In genomic region chr3:95311272-95311671, GRCh38 we compare ENCODE assay signal across 35 cellular contexts.
DNase-seq lines count a peak whose midpoint lies in the region; ATAC-seq, FAIRE-seq and TF ChIP-seq lines count a peak whose summit lies in the region.
"Had no signal": no experiment of that assay in that cellular context is flagged by ENCODE, and none has a peak within 500 bp of the region (broad histone marks: within the 10 kb centered on the region; RNA-seq: fewer than 3 reads in every experiment).

No MANE protein-coding gene starts in this region.

- intact Hi-C loops in naive thymus-derived CD4-positive, alpha-beta T cell (cut with micrococcal nuclease), result no loop called here

- no peaks in the 10 kb centered on the region for H3K27me3 Mint-ChIP-seq in naive thymus-derived CD4-positive, alpha-beta T cell
- H3K27me3 Mint-ChIP-seq: activated CD8-positive, alpha-beta memory T cell treated with anti-CD3 and anti-CD28 coated beads, Interleukin-2, amount 10 ng/mL, durations not matched to agents 7 days and 5 days; activated naive CD8-positive, alpha-beta T cell treated with anti-CD3 and anti-CD28 coated beads, Interleukin-2, amount 50 U/mL, for 24 hours; natural killer cell treated with Interleukin-12 subunit alpha and Interleukin-12 subunit beta and Interleukin-15 and Interleukin-18, amount 100 ng/mL, for 72 hours had no signal

- H3K36me3 Mint-ChIP-seq in naive thymus-derived CD4-positive, alpha-beta T cell, result no peaks in the 10 kb centered on the region
- H3K36me3 Mint-ChIP-seq: activated CD8-positive, alpha-beta memory T cell treated with anti-CD3 and anti-CD28 coated beads, Interleukin-2, amount 10 ng/mL, durations not matched to agents 7 days and 5 days; natural killer cell treated with Interleukin-12 subunit alpha and Interleukin-12 subunit beta and Interleukin-15 and Interleukin-18, amount 100 ng/mL, for 72 hours had no signal

- TF ChIP-seq CTCF in D721Med (IDR thresholded peaks at IDR 0.05; ENCODE audit: insufficient read depth, missing control alignments), result no peak

- H3K27ac ChIP-seq in naive thymus-derived CD4-positive, alpha-beta T cell (ENCODE audit: low read depth, low read length), result no peak overlapping the region
- H3K27ac ChIP-seq: 22Rv1, cardiac muscle cell, colonic mucosa, epithelial cell of prostate, Peyer's patch, tibial nerve had no signal

- DNase-seq in GM12892 (ENCODE audit: insufficient read length) (no peak), glomerular visceral epithelial cell (ENCODE audit: extremely low spot score) (no peak), SHP77 (lab: John Stamatoyannopoulos, UW) (no peak), D721Med (ENCODE audit: insufficient read length, low spot score) (no peak)
- no peak for DNase-seq in naive thymus-derived CD4-positive, alpha-beta T cell
- DNase-seq: activated CD4-positive, alpha-beta T cell treated with anti-CD3 and anti-CD28 coated beads, Interleukin-2, amount 50 U/mL, for 4 hours; activated CD8-positive, alpha-beta memory T cell treated with anti-CD3 and anti-CD28 coated beads, Interleukin-2, amount 10 ng/mL, durations not matched to agents 7 days and 5 days; activated naive CD8-positive, alpha-beta T cell treated with anti-CD3 and anti-CD28 coated beads, Interleukin-2, amount 50 U/mL, for 24 hours; activated T-cell treated with anti-CD3 and anti-CD28 coated beads, Interleukin-2, amount 50 U/mL, for 4 hours; C1 segment of cervical spinal cord; colonic mucosa; COR-L47; DMS53; effector memory CD4-positive, alpha-beta T cell; H7; mammary epithelial cell; mucosa of descending colon; MV-4-11; NCI-H1436 treated with DMSO at 0.1 percent for 48 hours; NCI-H226; NCI-H526 treated with DMSO at 0.1 percent for 48 hours; occipital lobe; Peyer's patch; SHP77 treated with DMSO at 0.1 percent for 48 hours; stimulated activated CD4-positive, alpha-beta T cell treated with anti-CD3 and anti-CD28 coated beads, Interleukin-4, amount 100 ng/mL, for 24 hours; T-helper 2 cell had no signal

- POLR2A ChIA-PET in naive thymus-derived CD4-positive, alpha-beta T cell (lab: Charles Lee), result no interaction called here

- ATAC-seq in GM19023 (IDR thresholded peaks at IDR 0.05; ENCODE audit: unreplicated experiment), result peak; percentile 80
- peak; percentile 80 for ATAC-seq in HG02678 (IDR thresholded peaks at IDR 0.05; ENCODE audit: unreplicated experiment)
- ATAC-seq in HG03342 (IDR thresholded peaks at IDR 0.05; ENCODE audit: unreplicated experiment), result peak; percentile 66
- no peak for ATAC-seq in naive thymus-derived CD4-positive, alpha-beta T cell
- ATAC-seq: activated CD8-positive, alpha-beta memory T cell treated with anti-CD3 and anti-CD28 coated beads, Interleukin-2, amount 10 ng/mL, durations not matched to agents 7 days and 5 days; activated naive CD8-positive, alpha-beta T cell treated with anti-CD3 and anti-CD28 coated beads, Interleukin-2, amount 50 U/mL, for 24 hours; activated T-cell treated with anti-CD3 and anti-CD28 coated beads, Interleukin-2, amount 50 U/mL, for 4 hours; mucosa of descending colon; natural killer cell treated with Interleukin-12 subunit alpha and Interleukin-12 subunit beta and Interleukin-15 and Interleukin-18, amount 100 ng/mL, for 72 hours had no signal

- H3K4me3 ChIP-seq in naive thymus-derived CD4-positive, alpha-beta T cell (ENCODE audit: low read length), result no peak overlapping the region
- H3K4me3 ChIP-seq: cardiac muscle cell, colonic mucosa, mucosa of descending colon, Peyer's patch, tibial nerve had no signal

- no peaks in the 10 kb centered on the region for H3K36me3 ChIP-seq in naive thymus-derived CD4-positive, alpha-beta T cell (ENCODE audit: control insufficient read depth in 2 of 3, insufficient read depth in 3 of 3, low read length in 3 of 3)
- H3K36me3 ChIP-seq: cardiac muscle cell, colonic mucosa, Peyer's patch, tibial nerve had no signal

- no peak overlapping the region for H3K27ac Mint-ChIP-seq in naive thymus-derived CD4-positive, alpha-beta T cell
- H3K27ac Mint-ChIP-seq: activated CD8-positive, alpha-beta memory T cell treated with anti-CD3 and anti-CD28 coated beads, Interleukin-2, amount 10 ng/mL, durations not matched to agents 7 days and 5 days; activated naive CD8-positive, alpha-beta T cell treated with anti-CD3 and anti-CD28 coated beads, Interleukin-2, amount 50 U/mL, for 24 hours; natural killer cell treated with Interleukin-12 subunit alpha and Interleukin-12 subunit beta and Interleukin-15 and Interleukin-18, amount 100 ng/mL, for 72 hours had no signal

- CTCF ChIA-PET in naive thymus-derived CD4-positive, alpha-beta T cell (lab: Charles Lee), result no interaction called here

- peaks cover 0 to 2% (median 0%) of the 10 kb centered on the region in 7 donors for H3K4me1 Mint-ChIP-seq in naive thymus-derived CD4-positive, alpha-beta T cell
- H3K4me1 Mint-ChIP-seq: activated CD8-positive, alpha-beta memory T cell treated with anti-CD3 and anti-CD28 coated beads, Interleukin-2, amount 10 ng/mL, durations not matched to agents 7 days and 5 days; activated naive CD8-positive, alpha-beta T cell treated with anti-CD3 and anti-CD28 coated beads, Interleukin-2, amount 50 U/mL, for 24 hours had no signal

- H3K4me1 ChIP-seq in naive thymus-derived CD4-positive, alpha-beta T cell (ENCODE audit: control insufficient read depth in 2 of 2, insufficient read depth in 2 of 2, low read length in 2 of 2), result no peaks in the 10 kb centered on the region
- H3K4me1 ChIP-seq: colonic mucosa, Peyer's patch, tibial nerve had no signal

- H3K9me3 ChIP-seq in naive thymus-derived CD4-positive, alpha-beta T cell (ENCODE audit: control insufficient read depth in 2 of 3, low read length in 3 of 3), result no peaks in the 10 kb centered on the region
- H3K9me3 ChIP-seq: colonic mucosa, mucosa of descending colon, Peyer's patch had no signal

- peaks cover 4 to 16% (median 10%) of the 10 kb centered on the region in 11 donors for H3K9me3 Mint-ChIP-seq in naive thymus-derived CD4-positive, alpha-beta T cell

- FAIRE-seq in GM12892 (lab: Jason Lieb, UNC), result peak; percentile 50
- no peak for FAIRE-seq in D721Med (lab: Jason Lieb, UNC)
- FAIRE-seq: astrocyte had no signal

- H3K4me3 Mint-ChIP-seq in naive thymus-derived CD4-positive, alpha-beta T cell, result no peak overlapping the region
- H3K4me3 Mint-ChIP-seq: activated CD8-positive, alpha-beta memory T cell treated with anti-CD3 and anti-CD28 coated beads, Interleukin-2, amount 10 ng/mL, durations not matched to agents 7 days and 5 days; activated naive CD8-positive, alpha-beta T cell treated with anti-CD3 and anti-CD28 coated beads, Interleukin-2, amount 50 U/mL, for 24 hours; activated T-cell treated with anti-CD3 and anti-CD28 coated beads, Interleukin-2, amount 50 U/mL, for 4 hours; natural killer cell treated with Interleukin-12 subunit alpha and Interleukin-12 subunit beta and Interleukin-15 and Interleukin-18, amount 100 ng/mL, for 72 hours had no signal

- TF ChIP-seq POLR2A in GM12892 (IDR thresholded peaks at IDR 0.05; ENCODE audit: low read depth, low read length), result no peak

- no peaks in the 10 kb centered on the region for H3K27me3 ChIP-seq in naive thymus-derived CD4-positive, alpha-beta T cell (ENCODE audit: control insufficient read depth in 2 of 2, insufficient read depth in 2 of 2, low read length in 2 of 2)
- H3K27me3 ChIP-seq: cardiac muscle cell, colonic mucosa, Peyer's patch, tibial nerve had no signal
